In genomic region chr2:38352336-38352735, GRCh38 we compare ENCODE assay signal across 23 cellular contexts. TPM values are rescaled to one million over a fixed set of nuclear protein-coding genes. Genes with fewer than 3 reads are reported as not detected.
A peak's percentile ranks its signal among the peaks of the same experiment; 100 is the strongest.
DNase-seq lines count a peak whose midpoint lies in the region; ATAC-seq, FAIRE-seq and TF ChIP-seq lines count a peak whose summit lies in the region.
"Had no signal": no experiment of that assay in that cellular context is flagged by ENCODE, and none has a peak within 500 bp of the region (broad histone marks: within the 10 kb centered on the region; RNA-seq: fewer than 3 reads in every experiment).

No MANE protein-coding gene starts in this region.

- H3K79me2 ChIP-seq in H9 (ENCODE audit: insufficient read depth, low read length) (peaks cover 27% of the 10 kb centered on the region; the same call in 1 of the 2 replicates), H1 (ENCODE audit: control insufficient read depth in 1 of 2, insufficient read depth in 2 of 2, low read length in 2 of 2) (peaks cover 20 to 86% of the 10 kb centered on the region in 2 experiments), parathyroid adenoma (peaks cover 29% of the 10 kb centered on the region)

- H2BK20ac ChIP-seq in H9 (ENCODE audit: low read depth, low read length, poor library complexity, severe bottlenecking) (no peak overlapping the region), H1 (ENCODE audit: low read length) (no peak overlapping the region)

- no peak overlapping the region for H2BK120ac ChIP-seq in H9 (ENCODE audit: low read depth, low read length, poor library complexity, severe bottlenecking)
- no peak overlapping the region for H2BK120ac ChIP-seq in H1 (replicated peaks; ENCODE audit: low read depth, low read length)

- no peak overlapping the region for H3K4ac ChIP-seq in H9 (ENCODE audit: low read depth, low read length)
- H3K4ac ChIP-seq in H1 (replicated peaks; ENCODE audit: insufficient read length, low read depth, low read length) = no peak overlapping the region

- H2BK12ac ChIP-seq in H9 (ENCODE audit: insufficient read length, low read depth, low read length) = no peak overlapping the region
- H2BK12ac ChIP-seq in H1 (ENCODE audit: low read depth, low read length) = no peak overlapping the region

- H3K36me3 ChIP-seq in Caco-2 (ENCODE audit: control insufficient read depth, insufficient read depth, low read length) (no peaks in the 10 kb centered on the region), H1 (ENCODE audit: control insufficient read depth in 2 of 4, insufficient read depth in 4 of 4, low read length in 3 of 4) (peaks cover 0 to 5% (median 0%) of the 10 kb centered on the region in 4 experiments; a peak in 1 of 8 replicates), parathyroid adenoma (ENCODE audit: control insufficient read depth, insufficient read depth, low read length) (no peaks in the 10 kb centered on the region), lower lobe of right lung (peaks cover 7% of the 10 kb centered on the region)
- H3K36me3 ChIP-seq: MG63 had no signal

- H4K91ac ChIP-seq in H9 (ENCODE audit: insufficient read length, low read depth, low read length) (no peak overlapping the region), H1 (replicated peaks; ENCODE audit: insufficient read length, low read length) (no peak overlapping the region)

- H3K4me1 Mint-ChIP-seq in Caco-2 (ENCODE audit: low read depth, unreplicated experiment) (peaks cover 6% of the 10 kb centered on the region), H9 (peaks cover 8 to 12% of the 10 kb centered on the region in 2 experiments)

- TF ChIP-seq POLR2A in H1 (IDR thresholded peaks at IDR 0.05; ENCODE audit: control extremely low read depth in 1 of 2, low read depth in 2 of 2, low read length in 2 of 2) = no peak

- POLR2A ChIA-PET in Caco-2 (lab: Charles Lee) = no interaction called here
- POLR2A ChIA-PET in H1 (lab: Charles Lee; ENCODE audit: partially characterized antibody) = interaction anchor here (1.6 kb wide), 1 partner anchor 24 kb away, joined by 5 read pairs; no protein-coding TSS in a partner anchor

- H2AFZ ChIP-seq in H9 (ENCODE audit: low read length) = no peak overlapping the region
- no peak overlapping the region for H2AFZ ChIP-seq in H1 (ENCODE audit: low read length)
- H2AFZ ChIP-seq in parathyroid adenoma = no peak overlapping the region

- no peak for TF ChIP-seq EP300 in H1 (IDR thresholded peaks at IDR 0.05; ENCODE audit: borderline replicate concordance in 1 of 2, low read depth in 2 of 2, low read length in 2 of 2)

- H4K20me1 ChIP-seq in H9 (ENCODE audit: control insufficient read depth, insufficient read depth, insufficient read length) (no peaks in the 10 kb centered on the region), H1 (replicated peaks in 1 of 2; ENCODE audit: control insufficient read depth in 1 of 2, insufficient read depth in 2 of 2, low read length in 2 of 2) (peaks cover 3 to 5% of the 10 kb centered on the region in 2 experiments)

- peaks cover 9% of the 10 kb centered on the region for H3K79me1 ChIP-seq in H9 (ENCODE audit: insufficient read depth, low read depth, low read length, poor library complexity, severe bottlenecking)
- peaks cover 7% of the 10 kb centered on the region for H3K79me1 ChIP-seq in H1 (ENCODE audit: low read depth, low read length)

- H3K4me1 ChIP-seq in Caco-2 (no peaks in the 10 kb centered on the region), H9 (ENCODE audit: insufficient read depth, low read length) (no peaks in the 10 kb centered on the region), H1 (replicated peaks in 1 of 4; ENCODE audit: control insufficient read depth in 3 of 4, insufficient read depth in 4 of 4, low read length in 3 of 4) (peaks cover 0 to 6% (median 0%) of the 10 kb centered on the region in 4 experiments; a peak in 1 of 7 replicates), parathyroid adenoma (peaks cover 4% of the 10 kb centered on the region), lower lobe of right lung (no peaks in the 10 kb centered on the region)
- H3K4me1 ChIP-seq: BLaER1 treated with 17β-estradiol and CSF1 and Interleukin-3, amounts not matched to agents 10 nM and 100 nM had no signal

- H3K4me3 Mint-ChIP-seq in Caco-2 (ENCODE audit: unreplicated experiment) = no peak overlapping the region
- no peak overlapping the region for H3K4me3 Mint-ChIP-seq in H9
- H3K4me3 Mint-ChIP-seq: IgD-negative memory B cell had no signal

- H3K9me3 Mint-ChIP-seq in Caco-2 (ENCODE audit: unreplicated experiment) (no peaks in the 10 kb centered on the region), H9 (no peaks in the 10 kb centered on the region)
- H3K9me3 Mint-ChIP-seq: CD8-positive, alpha-beta memory T cell; IgD-negative memory B cell had no signal

- H3K18ac ChIP-seq in H9 (ENCODE audit: insufficient read length, low read depth, low read length) = no peak overlapping the region
- H3K18ac ChIP-seq in H1 (ENCODE audit: extremely low read depth, low read length) = no peak overlapping the region

- H3K9me3 ChIP-seq in Caco-2 = no peaks in the 10 kb centered on the region; the same call in 1 of the 2 replicates
- H3K9me3 ChIP-seq in H9 (ENCODE audit: control insufficient read depth, low read depth, low read length) = no peaks in the 10 kb centered on the region
- H3K9me3 ChIP-seq in H1 (ENCODE audit: insufficient read depth in 2 of 2, low read depth in 1 of 2, low read length in 1 of 2) = no peaks in the 10 kb centered on the region
- H3K9me3 ChIP-seq in parathyroid adenoma (ENCODE audit: control insufficient read depth, low read length) = no peaks in the 10 kb centered on the region
- H3K9me3 ChIP-seq in lower lobe of right lung = no peaks in the 10 kb centered on the region
- H3K9me3 ChIP-seq: MG63 had no signal

- H3K27me3 ChIP-seq in Caco-2 (replicated peaks; ENCODE audit: control insufficient read depth, insufficient read depth, low read length) = no peaks in the 10 kb centered on the region
- no peaks in the 10 kb centered on the region for H3K27me3 ChIP-seq in H9 (ENCODE audit: insufficient read depth, low read length)
- no peaks in the 10 kb centered on the region for H3K27me3 ChIP-seq in H1 (replicated peaks in 1 of 4; ENCODE audit: control insufficient read depth in 3 of 4, extremely low read depth in 1 of 4, insufficient read depth in 3 of 4, low read length in 3 of 4)
- H3K27me3 ChIP-seq in parathyroid adenoma (ENCODE audit: control insufficient read depth, insufficient read depth, low read length) = no peaks in the 10 kb centered on the region
- no peaks in the 10 kb centered on the region for H3K27me3 ChIP-seq in lower lobe of right lung (ENCODE audit: low read depth)
- H3K27me3 ChIP-seq: BLaER1 treated with 17β-estradiol and CSF1 and Interleukin-3, amounts not matched to agents 10 nM and 100 nM; MG63 had no signal

- H3K14ac ChIP-seq in H9 (ENCODE audit: insufficient read depth, low read length) = no peak overlapping the region
- no peak overlapping the region for H3K14ac ChIP-seq in H1 (ENCODE audit: insufficient read length)

- ATAC-seq in lower lobe of right lung = no peak

- H3K27ac ChIP-seq in H9 (ENCODE audit: insufficient read length, low read depth, low read length) (no peak overlapping the region), H1 (ENCODE audit: low read depth, low read length) (no peak overlapping the region), parathyroid adenoma (no peak overlapping the region), lower lobe of right lung (no peak overlapping the region)
- H3K27ac ChIP-seq: BLaER1 treated with 17β-estradiol and CSF1 and Interleukin-3, amounts not matched to agents 10 nM and 100 nM; SK-N-MC had no signal

- no peak overlapping the region for H2AK5ac ChIP-seq in H9 (ENCODE audit: insufficient read length, low read length)
- peak overlapping the region; percentile 16; the same call in 1 of the 2 replicates for H2AK5ac ChIP-seq in H1 (ENCODE audit: low read depth, low read length)

- no peak for TF ChIP-seq CTCF in Caco-2 (IDR thresholded peaks at IDR 0.05; ENCODE audit: insufficient read depth in 1 of 2, low read depth in 1 of 2, low read length in 1 of 2, severe bottlenecking in 1 of 2, unreplicated experiment in 1 of 2)
- TF ChIP-seq CTCF in H9 (conservative IDR thresholded peaks at IDR 0.05) = no peak
- TF ChIP-seq CTCF in H1 (IDR thresholded peaks at IDR 0.05; ENCODE audit: control extremely low read depth in 1 of 3, insufficient read depth in 1 of 3, low read depth in 1 of 3, low read length in 3 of 3) = no peak
- TF ChIP-seq CTCF in parathyroid adenoma (IDR thresholded peaks at IDR 0.05) = no peak
- no peak for TF ChIP-seq CTCF in lower lobe of right lung (IDR thresholded peaks at IDR 0.05)

- CTCF ChIA-PET in Caco-2 (lab: Charles Lee) (no interaction called here), H1 (lab: Charles Lee; ENCODE audit: partially characterized antibody) (interaction anchor here (1.0 to 2.4 kb wide), 3 partner anchors 22 to 156 kb away, joined by 3 to 7 read pairs (median 4); no protein-coding TSS in a partner anchor)

- H3K23ac ChIP-seq in H9 (ENCODE audit: insufficient read length, low read depth, low read length) (no peak overlapping the region), H1 (ENCODE audit: insufficient read length) (no peak overlapping the region)

- FAIRE-seq in H1 (lab: Jason Lieb, UNC) = no peak
- FAIRE-seq: D721Med, HTR-8/SVneo had no signal

- no peak overlapping the region for H3K9ac ChIP-seq in H9 (ENCODE audit: extremely low read depth, insufficient read length, low read length)
- H3K9ac ChIP-seq in H1 (replicated peaks in 1 of 4; ENCODE audit: extremely low read depth in 1 of 4, low read depth in 3 of 4, low read length in 3 of 4) = no peak overlapping the region
- H3K9ac ChIP-seq in parathyroid adenoma = no peak overlapping the region
- H3K9ac ChIP-seq: BLaER1 treated with 17β-estradiol and CSF1 and Interleukin-3, amounts not matched to agents 10 nM and 100 nM had no signal

- no peak overlapping the region for H3K4me2 ChIP-seq in H9 (ENCODE audit: insufficient read depth, insufficient read length, low read length)
- no peak overlapping the region for H3K4me2 ChIP-seq in H1 (ENCODE audit: insufficient read depth in 1 of 2, low read depth in 2 of 2, low read length in 2 of 2)
- H3K4me2 ChIP-seq in parathyroid adenoma (ENCODE audit: low read length) = peak overlapping the region; percentile 31
- H3K4me2 ChIP-seq: BLaER1 treated with 17β-estradiol and CSF1 and Interleukin-3, amounts not matched to agents 10 nM and 100 nM had no signal

- H3K23me2 ChIP-seq in H9 (ENCODE audit: insufficient read length, low read depth, low read length, poor library complexity, severe bottlenecking) = no peaks in the 10 kb centered on the region
- no peaks in the 10 kb centered on the region for H3K23me2 ChIP-seq in H1 (ENCODE audit: low read depth, low read length)

- peaks cover 34% of the 10 kb centered on the region for H3K36me3 Mint-ChIP-seq in Caco-2 (ENCODE audit: insufficient read depth, unreplicated experiment)
- H3K36me3 Mint-ChIP-seq in H9 (ENCODE audit: insufficient read depth in 1 of 3, low read depth in 3 of 3) = peaks cover 3 to 13% (median 8%) of the 10 kb centered on the region in 3 experiments; a peak in 6 of 7 replicates

- H4K8ac ChIP-seq in H9 (replicated peaks; ENCODE audit: insufficient read length, low read depth, low read length) (no peak overlapping the region), H1 (ENCODE audit: extremely low read depth, insufficient read depth, low read length) (no peak overlapping the region)

- peak overlapping the region; percentile 57 for H3K27ac Mint-ChIP-seq in Caco-2 (ENCODE audit: unreplicated experiment)
- H3K27ac Mint-ChIP-seq in H9 = peak overlapping the region; percentile 8 to 93 (median 14); a peak in 4 of 7 replicates
- H3K27ac Mint-ChIP-seq: IgD-negative memory B cell had no signal

- H3K4me3 ChIP-seq in Caco-2 (ENCODE audit: low read depth, low read length) (no peak overlapping the region), H1 (ENCODE audit: extremely low read depth in 1 of 4, insufficient read depth in 2 of 4, low read depth in 3 of 4, low read length in 4 of 4) (no peak overlapping the region), parathyroid adenoma (ENCODE audit: low read depth, low read length) (no peak overlapping the region), lower lobe of right lung (no peak overlapping the region)
- H3K4me3 ChIP-seq: BLaER1 treated with 17β-estradiol and CSF1 and Interleukin-3, amounts not matched to agents 10 nM and 100 nM; MG63; SK-N-MC had no signal

- H2BK5ac ChIP-seq in H9 (ENCODE audit: insufficient read length, low read length) (no peak overlapping the region), H1 (ENCODE audit: low read depth, low read length) (0 out of 2 replicates have a peak overlapping the region, but pooled peaks have one; percentile 44)

- DNase-seq in Caco-2 = no peak
- no peak for DNase-seq in H9
- no peak for DNase-seq in H1 (ENCODE audit: low read depth in 1 of 2, low spot score in 2 of 2)
- DNase-seq in lower lobe of right lung = no peak
- DNase-seq in GDM1 (lab: John Stamatoyannopoulos, UW) = no peak
- no peak for DNase-seq in NCI-H446 treated with DMSO at 0.1 percent for 48 hours (lab: John Stamatoyannopoulos, UW)
- DNase-seq in NCI-H2029 treated with DMSO at 0.1 percent for 48 hours (lab: John Stamatoyannopoulos, UW) = no peak
- DNase-seq: CD8-positive, alpha-beta memory T cell; Kasumi-1; MG63; NCI-H1048; NCI-H146; NCI-H2081; NCI-H748 treated with DMSO at 0.1 percent for 48 hours; NK-92 treated with Interleukin-12 subunit alpha and Interleukin-12 subunit beta, amount 100 ng/mL, for 24 hours; OCI-M1; SHP77 had no signal

- BruUV-seq in Caco-2 (replicated peaks; lab: Mats Ljungman, UMichigan) = no TSS peak

- no peak for TF ChIP-seq RAD21 in H1 (IDR thresholded peaks at IDR 0.05 in 1 of 2, conservative IDR thresholded peaks at IDR 0.05 in 1 of 2; ENCODE audit: low read depth in 2 of 2, low read length in 2 of 2)

- H3K56ac ChIP-seq in H9 (ENCODE audit: insufficient read length, low read depth, low read length) = no peak overlapping the region
- no peak overlapping the region for H3K56ac ChIP-seq in H1 (replicated peaks; ENCODE audit: insufficient read length, low read depth, low read length)

- no peak overlapping the region for H3T11ph ChIP-seq in H9 (ENCODE audit: low read length)

- intact Hi-C loops in Caco-2 (cut with micrococcal nuclease; ENCODE audit: unreplicated experiment) = no loop called here
- intact Hi-C loops in lower lobe of right lung (cut with DNase I) = no loop called here

- H2BK15ac ChIP-seq in H9 (ENCODE audit: low read depth, low read length) = no peak overlapping the region
- H2BK15ac ChIP-seq in H1 (ENCODE audit: low read length) = no peak overlapping the region

- H4K5ac ChIP-seq in H9 (ENCODE audit: insufficient read length, low read depth, low read length) (no peak overlapping the region), H1 (ENCODE audit: insufficient read length, low read depth, low read length) (no peak overlapping the region)

- no peaks in the 10 kb centered on the region for H3K27me3 Mint-ChIP-seq in Caco-2 (ENCODE audit: insufficient read depth, unreplicated experiment)
- H3K27me3 Mint-ChIP-seq in H9 (ENCODE audit: low read depth) = no peaks in the 10 kb centered on the region
- H3K27me3 Mint-ChIP-seq: CD8-positive, alpha-beta memory T cell; IgD-negative memory B cell had no signal

RNA-seq across cellular contexts. Expression of gene ATL2, which starts 24.7 kb away (rescaled TPM):
- total RNA-seq in Caco-2 (2022) (107 and 113 TPM in 2 replicates), H9 (2021) (66.7 and 70.9 TPM in 2 replicates), lower lobe of right lung (62.6 TPM)
- total RNA-seq in H1 (2021; fragmentation: NEBNext Ultra II Directional; extraction: Animal tissue kit (Norgen Biotek cat#: 25700)) = 82.9 and 84.6 TPM in 2 replicates
- 38.8 and 66.2 TPM in 2 replicates for polyA plus RNA-seq in H1 (2011; rRNA removed)
- polyA plus RNA-seq in H1 (2011; cell fraction: cytosol; rRNA removed) = 62.4 TPM
- 19.6 TPM for polyA plus RNA-seq in H1 (2011; cell fraction: nucleus; rRNA removed)
- polyA plus RNA-seq in H1 (2012, experiment 1 of 2) = 46.7 to 77.6 TPM (median 53.6 TPM) in 4 replicates
- 16.2 TPM for polyA plus RNA-seq in H1 (2012, experiment 2 of 2)
- 42.8 TPM for polyA plus RNA-seq in H1 (2013, experiment 1 of 2)
- 44.0 TPM for polyA plus RNA-seq in H1 (2013, experiment 2 of 2)
- polyA minus RNA-seq in H1 (2011; rRNA and poly(A)+ RNA removed) = 47.6 and 59.7 TPM in 2 replicates
- 70.9 TPM for polyA minus RNA-seq in H1 (2011; cell fraction: cytosol; rRNA and poly(A)+ RNA removed)
- 85.2 TPM for polyA minus RNA-seq in H1 (2011; cell fraction: nucleus; rRNA and poly(A)+ RNA removed)
